Comparison of ENCODE assay signal across 9 cellular contexts in the genomic region with DNA sequence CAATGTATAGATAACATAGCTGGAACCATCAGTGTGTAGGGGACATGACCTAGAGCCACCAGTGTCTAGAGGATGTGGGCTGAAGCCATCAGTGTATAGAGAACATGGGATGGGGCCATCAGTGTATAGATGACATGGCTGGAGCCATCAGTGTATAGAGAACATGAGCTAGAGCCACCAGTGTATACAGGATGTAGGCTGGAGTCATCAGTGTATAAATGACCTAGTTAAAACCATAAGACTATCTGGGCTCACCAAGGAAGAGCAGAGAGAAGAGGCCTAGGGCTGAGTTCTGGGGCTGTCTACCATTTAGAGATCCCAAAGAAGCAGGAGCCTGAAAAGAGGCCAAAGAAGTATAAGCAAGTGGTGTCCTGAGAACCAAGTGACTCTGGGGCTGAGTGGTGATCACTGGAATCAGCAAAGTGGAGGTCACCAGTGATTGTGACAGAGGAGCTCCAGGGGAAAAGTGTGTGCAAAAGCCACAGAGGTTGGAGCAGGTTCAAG. TPM values are rescaled to one million over a fixed set of nuclear protein-coding genes. Genes with fewer than 3 reads are reported as not detected.
A peak's percentile ranks its signal among the peaks of the same experiment; 100 is the strongest.
DNase-seq lines count a peak whose midpoint lies in the region; ATAC-seq and TF ChIP-seq lines count a peak whose summit lies in the region.
"Had no signal": no experiment of that assay in that cellular context is flagged by ENCODE, and none has a peak within 500 bp of the region (broad histone marks: within the 10 kb centered on the region; RNA-seq: fewer than 3 reads in every experiment).

No MANE protein-coding gene starts in this region.

- no TSS peak for BruUV-seq in Caco-2 (replicated peaks; lab: Mats Ljungman, UMichigan)

- no peaks in the 10 kb centered on the region for H3K27me3 Mint-ChIP-seq in CD4-positive, alpha-beta memory T cell
- H3K27me3 Mint-ChIP-seq in central memory CD8-positive, alpha-beta T cell: peaks cover 19% of the 10 kb centered on the region
- no peaks in the 10 kb centered on the region for H3K27me3 Mint-ChIP-seq in Caco-2 (ENCODE audit: insufficient read depth, unreplicated experiment)

- H3K36me3 Mint-ChIP-seq in CD4-positive, alpha-beta memory T cell: peaks cover 0 to 5% of the 10 kb centered on the region in 2 donors
- H3K36me3 Mint-ChIP-seq in central memory CD8-positive, alpha-beta T cell (ENCODE audit: insufficient read depth): peaks cover 12% of the 10 kb centered on the region
- H3K36me3 Mint-ChIP-seq in Caco-2 (ENCODE audit: insufficient read depth, unreplicated experiment): no peaks in the 10 kb centered on the region

- H3K27ac Mint-ChIP-seq in CD4-positive, alpha-beta memory T cell: peak overlapping the region; percentile 24 to 97 (median 87)
- H3K27ac Mint-ChIP-seq in central memory CD8-positive, alpha-beta T cell (ENCODE audit: low read depth): peak overlapping the region; percentile 90
- no peak overlapping the region for H3K27ac Mint-ChIP-seq in Caco-2 (ENCODE audit: unreplicated experiment)

- no peak for TF ChIP-seq CTCF in Caco-2 (IDR thresholded peaks at IDR 0.05; ENCODE audit: insufficient read depth in 1 of 2, low read depth in 1 of 2, low read length in 1 of 2, severe bottlenecking in 1 of 2, unreplicated experiment in 1 of 2)

- no peaks in the 10 kb centered on the region for H3K79me2 ChIP-seq in Karpas-422 (ENCODE audit: low read length)

- no peaks in the 10 kb centered on the region for H3K9me3 ChIP-seq in CD4-positive, alpha-beta memory T cell (ENCODE audit: control insufficient read depth in 1 of 2, low read length in 2 of 2)
- H3K9me3 ChIP-seq in Karpas-422 (ENCODE audit: low read length): no peaks in the 10 kb centered on the region
- H3K9me3 ChIP-seq in Caco-2: no peaks in the 10 kb centered on the region
- H3K9me3 ChIP-seq: body of pancreas had no signal

- intact Hi-C loops in CD4-positive, alpha-beta memory T cell (cut with micrococcal nuclease): loop anchor here (5.0 kb wide), 1 partner anchor 38 kb away; no protein-coding TSS in a partner anchor
- intact Hi-C loops in posterior vena cava (cut with DNase I): no loop called here
- intact Hi-C loops in Caco-2 (cut with micrococcal nuclease; ENCODE audit: unreplicated experiment): no loop called here

- CTCF ChIA-PET in CD4-positive, alpha-beta memory T cell (lab: Charles Lee; ENCODE audit: partially characterized antibody): interaction anchor here (1.0 to 2.2 kb wide), 2 partner anchors 21 to 59 kb away, joined by 3 to 4 read pairs; no protein-coding TSS in a partner anchor
- CTCF ChIA-PET in Caco-2 (lab: Charles Lee): no interaction called here

- H3K9me3 Mint-ChIP-seq in CD4-positive, alpha-beta memory T cell: peaks cover 0 to 3% (median 0%) of the 10 kb centered on the region in 8 donors
- no peaks in the 10 kb centered on the region for H3K9me3 Mint-ChIP-seq in central memory CD8-positive, alpha-beta T cell
- peaks cover 9% of the 10 kb centered on the region for H3K9me3 Mint-ChIP-seq in Caco-2 (ENCODE audit: unreplicated experiment)

- no peaks in the 10 kb centered on the region for H3K36me3 ChIP-seq in CD4-positive, alpha-beta memory T cell (ENCODE audit: insufficient read depth, low read length)
- H3K36me3 ChIP-seq in Karpas-422 (ENCODE audit: insufficient read depth, low read length): no peaks in the 10 kb centered on the region
- H3K36me3 ChIP-seq in Caco-2 (ENCODE audit: control insufficient read depth, insufficient read depth, low read length): no peaks in the 10 kb centered on the region

- no peak overlapping the region for H3K9ac ChIP-seq in Karpas-422 (ENCODE audit: low read length)

- H3K9me2 ChIP-seq in Karpas-422 (replicated peaks; ENCODE audit: insufficient read depth, low read length): no peaks in the 10 kb centered on the region

- no peaks in the 10 kb centered on the region for H3K27me3 ChIP-seq in CD4-positive, alpha-beta memory T cell (ENCODE audit: insufficient read depth, low read length)
- H3K27me3 ChIP-seq in Karpas-422 (ENCODE audit: low read length) (no peaks in the 10 kb centered on the region), Caco-2 (replicated peaks; ENCODE audit: control insufficient read depth, insufficient read depth, low read length) (no peaks in the 10 kb centered on the region)
- H3K27me3 ChIP-seq: body of pancreas had no signal

- POLR2A ChIA-PET in CD4-positive, alpha-beta memory T cell (lab: Charles Lee; ENCODE audit: partially characterized antibody): no interaction called here
- POLR2A ChIA-PET in Caco-2 (lab: Charles Lee): no interaction called here

- H3K4me3 ChIP-seq in CD4-positive, alpha-beta memory T cell (ENCODE audit: low read length in 2 of 2): no peak overlapping the region
- H3K4me3 ChIP-seq in Karpas-422 (ENCODE audit: low read length) (no peak overlapping the region), Caco-2 (ENCODE audit: low read depth, low read length) (no peak overlapping the region)
- H3K4me3 ChIP-seq: body of pancreas had no signal

- peak overlapping the region in 4 of 8 donors; percentile 22 to 38 (median 32) for H3K4me3 Mint-ChIP-seq in CD4-positive, alpha-beta memory T cell
- peak overlapping the region; percentile 54 for H3K4me3 Mint-ChIP-seq in central memory CD8-positive, alpha-beta T cell
- no peak overlapping the region for H3K4me3 Mint-ChIP-seq in Caco-2 (ENCODE audit: unreplicated experiment)

- no peak overlapping the region for H2AFZ ChIP-seq in Karpas-422 (ENCODE audit: low read length)

- H3K4me1 Mint-ChIP-seq in CD4-positive, alpha-beta memory T cell: peaks cover 26 to 51% (median 32%) of the 10 kb centered on the region in 4 donors
- H3K4me1 Mint-ChIP-seq in central memory CD8-positive, alpha-beta T cell: peaks cover 25% of the 10 kb centered on the region
- H3K4me1 Mint-ChIP-seq in Caco-2 (ENCODE audit: low read depth, unreplicated experiment): peaks cover 18% of the 10 kb centered on the region

- peaks cover 27% of the 10 kb centered on the region for H3K4me1 ChIP-seq in CD4-positive, alpha-beta memory T cell (ENCODE audit: insufficient read depth, low read length)
- H3K4me1 ChIP-seq in Karpas-422 (ENCODE audit: low read length): no peaks in the 10 kb centered on the region
- H3K4me1 ChIP-seq in Caco-2: peaks cover 20% of the 10 kb centered on the region

- ATAC-seq in central memory CD8-positive, alpha-beta T cell (replicated peaks; ENCODE audit: extremely low read depth, poor library complexity, severe bottlenecking): peak; percentile 62
- ATAC-seq in GM18909 (IDR thresholded peaks at IDR 0.05; ENCODE audit: poor library complexity, unreplicated experiment): no peak
- ATAC-seq: body of pancreas had no signal

- H4K20me1 ChIP-seq in Karpas-422 (ENCODE audit: insufficient read depth, low read depth, low read length): no peaks in the 10 kb centered on the region

- no peak overlapping the region for H3K4me2 ChIP-seq in Karpas-422 (ENCODE audit: low read depth, low read length, poor library complexity, severe bottlenecking)

- no peak overlapping the region for H3K27ac ChIP-seq in CD4-positive, alpha-beta memory T cell (ENCODE audit: low read depth, low read length)
- H3K27ac ChIP-seq in Karpas-422 (ENCODE audit: low read length): no peak overlapping the region
- H3K27ac ChIP-seq: body of pancreas had no signal

- peak in 3 of 5 donors; percentile 26 to 54 (median 41) for DNase-seq in CD4-positive, alpha-beta memory T cell
- DNase-seq in Karpas-422: peak; percentile 64
- DNase-seq in central memory CD8-positive, alpha-beta T cell (ENCODE audit: low spot score in 2 of 2): no peak
- peak; percentile 24 for DNase-seq in posterior vena cava (ENCODE audit: low spot score)
- DNase-seq in Caco-2: no peak
- no peak for DNase-seq in anterior cingulate cortex (lab: John Stamatoyannopoulos, UW)
- DNase-seq: NCI-H1930 had no signal

RNA-seq across cellular contexts. Expression of gene RFX2, which starts 41.0 kb away (rescaled TPM):
- 1 to 10 TPM; 5.6 to 6.7 TPM for total RNA-seq in CD4-positive, alpha-beta memory T cell
- 1 to 10 TPM; 3.6 to 6.0 TPM for polyA plus RNA-seq in CD4-positive, alpha-beta memory T cell
- total RNA-seq in Karpas-422 (2014; rRNA removed; shearing (Covaris generic); ENCODE audit: low replicate concordance): 6.4 and 23.7 TPM in 2 replicates
- total RNA-seq in posterior vena cava: 10 to 100 TPM; 20.7 to 21.7 TPM
- total RNA-seq in Caco-2 (2022): 9.3 and 10.2 TPM in 2 replicates

Comparison
In these comparisons a context has a peak if more than half of its experiments do, and no peak if none do; other contexts are left out.
1. DNase-seq: peak in CD4-positive, alpha-beta memory T cell (3 of 5), Karpas-422 (single experiment) and posterior vena cava (single experiment); none in central memory CD8-positive, alpha-beta T cell (0 of 2), Caco-2 (0 of 2) and anterior cingulate cortex (0 of 58).